In genomic region chr18:3649559-3650426, GRCh38 we compare ENCODE assay signal across 10 cellular contexts.
DNase-seq lines count a peak whose midpoint lies in the region; ATAC-seq and TF ChIP-seq lines count a peak whose summit lies in the region.
"Had no signal": no experiment of that assay in that cellular context is flagged by ENCODE, and none has a peak within 500 bp of the region (broad histone marks: within the 10 kb centered on the region; RNA-seq: fewer than 3 reads in every experiment).

No MANE protein-coding gene starts in this region.

- no peaks in the 10 kb centered on the region for H3K27me3 Mint-ChIP-seq in dendritic cell treated with granulocyte-macrophage colony-stimulating factor and Interleukin-4, amounts not matched to agents 40 ng/mL and 50 ng/mL, for 4 days
- H3K27me3 Mint-ChIP-seq in nephron (ENCODE audit: low read depth): peaks cover 4% of the 10 kb centered on the region
- peaks cover 0 to 2% of the 10 kb centered on the region in 2 donors for H3K27me3 Mint-ChIP-seq in CD4-positive, alpha-beta memory T cell
- H3K27me3 Mint-ChIP-seq: activated T-helper 17 cell treated with anti-CD3 and anti-CD28 coated beads, Interleukin-2, amount 50 U/mL, for 72 hours had no signal

- H3K27ac ChIP-seq in Panc1 (ENCODE audit: low read length): peak overlapping the region; percentile 100
- H3K27ac ChIP-seq in SJCRH30: no peak overlapping the region
- no peak overlapping the region for H3K27ac ChIP-seq in CD4-positive, alpha-beta memory T cell (ENCODE audit: low read depth, low read length)

- H3K36me3 Mint-ChIP-seq in dendritic cell treated with granulocyte-macrophage colony-stimulating factor and Interleukin-4, amounts not matched to agents 40 ng/mL and 50 ng/mL, for 4 days (ENCODE audit: low read depth): no peaks in the 10 kb centered on the region
- no peaks in the 10 kb centered on the region for H3K36me3 Mint-ChIP-seq in nephron (ENCODE audit: low read depth)
- no peaks in the 10 kb centered on the region for H3K36me3 Mint-ChIP-seq in CD4-positive, alpha-beta memory T cell

- DNase-seq in Caki2 (ENCODE audit: low read depth): peak; percentile 99
- no peak for DNase-seq in Panc1 (ENCODE audit: low read depth, low spot score)
- DNase-seq in SJCRH30: no peak
- no peak for DNase-seq in KBM-7
- DNase-seq in CD4-positive, alpha-beta memory T cell: no peak
- DNase-seq: NCI-H1092 treated with DMSO at 0.1 percent for 48 hours had no signal

- no peak for TF ChIP-seq CTCF in Panc1 (IDR thresholded peaks at IDR 0.05)
- TF ChIP-seq CTCF in nephron (IDR thresholded peaks at IDR 0.05; ENCODE audit: unreplicated experiment in 3 of 3): no peak

- no peak overlapping the region for H3K4me3 Mint-ChIP-seq in dendritic cell treated with granulocyte-macrophage colony-stimulating factor and Interleukin-4, amounts not matched to agents 40 ng/mL and 50 ng/mL, for 4 days
- peak overlapping the region in 2 of 3 experiments; percentile 1 to 17 for H3K4me3 Mint-ChIP-seq in nephron
- no peak overlapping the region for H3K4me3 Mint-ChIP-seq in CD4-positive, alpha-beta memory T cell
- H3K4me3 Mint-ChIP-seq: activated T-helper 17 cell treated with anti-CD3 and anti-CD28 coated beads, Interleukin-2, amount 50 U/mL, for 72 hours had no signal

- H3K4me1 ChIP-seq in Panc1 (ENCODE audit: control insufficient read depth, insufficient read depth, low read length) (peaks cover 60% of the 10 kb centered on the region), SJCRH30 (peaks cover 9% of the 10 kb centered on the region)
- no peaks in the 10 kb centered on the region for H3K4me1 ChIP-seq in CD4-positive, alpha-beta memory T cell (ENCODE audit: insufficient read depth, low read length)

- CTCF ChIA-PET in Panc1 (lab: Charles Lee): interaction anchor here (0.6 kb wide), 1 partner anchor 345 kb away, joined by 4 read pairs; no protein-coding TSS in a partner anchor
- CTCF ChIA-PET in CD4-positive, alpha-beta memory T cell (lab: Charles Lee; ENCODE audit: partially characterized antibody): no interaction called here

- no peaks in the 10 kb centered on the region for H3K9me3 Mint-ChIP-seq in dendritic cell treated with granulocyte-macrophage colony-stimulating factor and Interleukin-4, amounts not matched to agents 40 ng/mL and 50 ng/mL, for 4 days
- peaks cover 2% of the 10 kb centered on the region for H3K9me3 Mint-ChIP-seq in nephron
- no peaks in the 10 kb centered on the region for H3K9me3 Mint-ChIP-seq in CD4-positive, alpha-beta memory T cell
- H3K9me3 Mint-ChIP-seq: activated T-helper 17 cell treated with anti-CD3 and anti-CD28 coated beads, Interleukin-2, amount 50 U/mL, for 72 hours had no signal

- in situ Hi-C loops in Caki2 (cut with HindIII; ENCODE audit: low pct_unique_long_range_greater_than_20kb, low sequenced_read_pairs) (no loop called here), Panc1 (cut with HindIII; ENCODE audit: low pct_unique_long_range_greater_than_20kb, low sequenced_read_pairs) (no loop called here), KBM-7 (cut with MboI; ENCODE audit: low pct_unique_long_range_greater_than_20kb, low sequenced_read_pairs) (loop anchor here (25.0 kb wide), 1 partner anchor 362 kb away; no protein-coding TSS in a partner anchor)

- intact Hi-C loops in Panc1 (cut with micrococcal nuclease; ENCODE audit: unreplicated experiment): no loop called here
- intact Hi-C loops in dendritic cell treated with granulocyte-macrophage colony-stimulating factor and Interleukin-4, amounts not matched to agents 40 ng/mL and 50 ng/mL, for 4 days (cut with micrococcal nuclease): no loop called here
- intact Hi-C loops in CD4-positive, alpha-beta memory T cell (cut with micrococcal nuclease): no loop called here

- POLR2A ChIA-PET in Panc1 (lab: Charles Lee): interaction anchor here (0.6 to 1.1 kb wide), 4 partner anchors 17 to 196 kb away, joined by 3 to 6 read pairs (median 4); no protein-coding TSS in a partner anchor
- POLR2A ChIA-PET in CD4-positive, alpha-beta memory T cell (lab: Charles Lee; ENCODE audit: partially characterized antibody): no interaction called here

- no peaks in the 10 kb centered on the region for H3K36me3 ChIP-seq in Panc1 (ENCODE audit: control insufficient read depth, insufficient read depth, low read length)
- H3K36me3 ChIP-seq in SJCRH30: no peaks in the 10 kb centered on the region
- H3K36me3 ChIP-seq in CD4-positive, alpha-beta memory T cell (ENCODE audit: insufficient read depth, low read length): no peaks in the 10 kb centered on the region

- H3K27me3 ChIP-seq in Panc1 (ENCODE audit: control insufficient read depth, insufficient read depth, low read length) (no peaks in the 10 kb centered on the region), SJCRH30 (no peaks in the 10 kb centered on the region)
- no peaks in the 10 kb centered on the region for H3K27me3 ChIP-seq in CD4-positive, alpha-beta memory T cell (ENCODE audit: insufficient read depth, low read length)

- no TSS peak for BruUV-seq in Panc1 (replicated peaks; lab: Mats Ljungman, UMichigan)

- H3K4me1 Mint-ChIP-seq in dendritic cell treated with granulocyte-macrophage colony-stimulating factor and Interleukin-4, amounts not matched to agents 40 ng/mL and 50 ng/mL, for 4 days (ENCODE audit: low read depth): peaks cover 45% of the 10 kb centered on the region
- H3K4me1 Mint-ChIP-seq in nephron: peaks cover 32% of the 10 kb centered on the region
- peaks cover 0 to 3% (median 1%) of the 10 kb centered on the region in 4 donors for H3K4me1 Mint-ChIP-seq in CD4-positive, alpha-beta memory T cell

- H3K9me3 ChIP-seq in Panc1 (ENCODE audit: control insufficient read depth, insufficient read depth, low read depth, low read length) (no peaks in the 10 kb centered on the region), SJCRH30 (replicated peaks) (no peaks in the 10 kb centered on the region)
- H3K9me3 ChIP-seq in CD4-positive, alpha-beta memory T cell (ENCODE audit: control insufficient read depth in 1 of 2, low read length in 2 of 2): no peaks in the 10 kb centered on the region

- H3K4me3 ChIP-seq in Panc1 (ENCODE audit: low read depth in 2 of 2, low read length in 2 of 2) (no peak overlapping the region), SJCRH30 (no peak overlapping the region)
- H3K4me3 ChIP-seq in CD4-positive, alpha-beta memory T cell (ENCODE audit: low read length in 2 of 2): no peak overlapping the region

- no peak; the same call in 1 of the 2 replicates for ATAC-seq in Panc1
- no peak for ATAC-seq in HG03442 (IDR thresholded peaks at IDR 0.05; ENCODE audit: unreplicated experiment)
- ATAC-seq: activated T-helper 17 cell treated with anti-CD3 and anti-CD28 coated beads, Interleukin-2, amount 50 U/mL, for 72 hours had no signal

- H3K27ac Mint-ChIP-seq in dendritic cell treated with granulocyte-macrophage colony-stimulating factor and Interleukin-4, amounts not matched to agents 40 ng/mL and 50 ng/mL, for 4 days: peak overlapping the region; percentile 41
- H3K27ac Mint-ChIP-seq in nephron: peak overlapping the region in 2 of 3 experiments; percentile 40 to 83
- H3K27ac Mint-ChIP-seq in CD4-positive, alpha-beta memory T cell: no peak overlapping the region
- H3K27ac Mint-ChIP-seq: activated T-helper 17 cell treated with anti-CD3 and anti-CD28 coated beads, Interleukin-2, amount 50 U/mL, for 72 hours had no signal

Comparison
In these comparisons a context has a peak if more than half of its experiments do, and no peak if none do; other contexts are left out.
1. H3K27ac Mint-ChIP-seq: peak in dendritic cell treated with granulocyte-macrophage colony-stimulating factor and Interleukin-4, amounts not matched to agents 40 ng/mL and 50 ng/mL, for 4 days (single experiment) and nephron (2 of 3); none in CD4-positive, alpha-beta memory T cell (0 of 7).
2. H3K4me3 Mint-ChIP-seq: peak in nephron (2 of 3); none in dendritic cell treated with granulocyte-macrophage colony-stimulating factor and Interleukin-4, amounts not matched to agents 40 ng/mL and 50 ng/mL, for 4 days (single experiment) and CD4-positive, alpha-beta memory T cell (0 of 8).